In genomic region chr2:64023485-64024258, GRCh38 we compare ENCODE assay signal across 2 cellular contexts.
TF ChIP-seq lines count a peak whose summit lies in the region.

No MANE protein-coding gene starts in this region.

TF ChIP-seq in HCT116, 20 proteins besides CTCF, POLR2A, EP300 and RAD21:
- no peak for TF ChIP-seq YY1 (IDR thresholded peaks at IDR 0.05; ENCODE audit: extremely low read depth, insufficient replicate concordance, low read depth, low read length)
- TF ChIP-seq ELF1 (IDR thresholded peaks at IDR 0.05; ENCODE audit: borderline replicate concordance, low read depth) = no peak
- TF ChIP-seq SRF (IDR thresholded peaks at IDR 0.05; ENCODE audit: low read depth) = no peak
- TF ChIP-seq POLR2AphosphoS5 (IDR thresholded peaks at IDR 0.05; ENCODE audit: low read depth, low read length) = no peak
- TF ChIP-seq CBX3 (IDR thresholded peaks at IDR 0.05; ENCODE audit: low read depth) = no peak
- no peak for TF ChIP-seq TCF7L2 (IDR thresholded peaks at IDR 0.05; ENCODE audit: borderline replicate concordance, extremely low read depth, insufficient read depth, insufficient read length)
- no peak for TF ChIP-seq FOSL1 (IDR thresholded peaks at IDR 0.05; ENCODE audit: low read depth)
- no peak for TF ChIP-seq SIN3A (IDR thresholded peaks at IDR 0.05; ENCODE audit: low read depth)
- no peak for TF ChIP-seq ZFX (IDR thresholded peaks at IDR 0.05)
- no peak for TF ChIP-seq EZH2phosphoT487 (IDR thresholded peaks at IDR 0.05; ENCODE audit: borderline replicate concordance)
- TF ChIP-seq JUND (IDR thresholded peaks at IDR 0.05) = no peak
- no peak for TF ChIP-seq ZNF274 (IDR thresholded peaks at IDR 0.05; ENCODE audit: low read depth, low read length)
- TF ChIP-seq ZBTB33 (IDR thresholded peaks at IDR 0.05; ENCODE audit: extremely low read depth, insufficient replicate concordance, low read length) = no peak
- TF ChIP-seq EZH2 (IDR thresholded peaks at IDR 0.05) = no peak
- TF ChIP-seq MAX (IDR thresholded peaks at IDR 0.05) = no peak
- TF ChIP-seq REST (IDR thresholded peaks at IDR 0.05; ENCODE audit: low read depth) = no peak
- no peak for TF ChIP-seq CEBPB (IDR thresholded peaks at IDR 0.05; ENCODE audit: low read depth)

TF ChIP-seq in HepG2, 621 proteins besides CTCF, POLR2A, EP300 and RAD21 (continues in another document):
- TF ChIP-seq POLR2G (IDR thresholded peaks at IDR 0.05; ENCODE audit: low read depth, low read length) (peak; percentile 42; the same call in 1 of the 2 replicates), RNF219 (CRISPR knock-in tag; IDR thresholded peaks at IDR 0.05) (no peak), SIX1 (CRISPR knock-in tag; IDR thresholded peaks at IDR 0.05; ENCODE audit: borderline replicate concordance) (0 out of 2 replicates have a peak, but pooled peaks have one; percentile 4), KLF11 (CRISPR knock-in tag; IDR thresholded peaks at IDR 0.05) (0 out of 2 replicates have a peak, but pooled peaks have one; percentile 6), ZNF33B (CRISPR knock-in tag; IDR thresholded peaks at IDR 0.05) (peak; percentile 41; the same call in 1 of the 2 replicates), HOMEZ (CRISPR knock-in tag; IDR thresholded peaks at IDR 0.05; ENCODE audit: low read depth) (0 out of 2 replicates have a peak, but pooled peaks have one; percentile 1), ZNF251 (CRISPR knock-in tag; IDR thresholded peaks at IDR 0.05) (no peak), FOXK1 (CRISPR knock-in tag; IDR thresholded peaks at IDR 0.05; ENCODE audit: borderline replicate concordance, low read depth) (peak; percentile 37; the same call in 1 of the 2 replicates), XBP1 (CRISPR knock-in tag; IDR thresholded peaks at IDR 0.05) (no peak), STAT5B (CRISPR knock-in tag; IDR thresholded peaks at IDR 0.05) (no peak), TARDBP (CRISPR knock-in tag; IDR thresholded peaks at IDR 0.05) (no peak), STAG1 (CRISPR knock-in tag; IDR thresholded peaks at IDR 0.05) (no peak), SP140L (CRISPR knock-in tag; IDR thresholded peaks at IDR 0.05; ENCODE audit: borderline replicate concordance) (no peak), SMARCC2 (IDR thresholded peaks at IDR 0.05) (peak; percentile 18; the same call in 1 of the 2 replicates), ZFX (CRISPR knock-in tag; IDR thresholded peaks at IDR 0.05; ENCODE audit: low read depth) (0 out of 2 replicates have a peak, but pooled peaks have one; percentile 8), SALL1 (CRISPR knock-in tag; IDR thresholded peaks at IDR 0.05) (peak; percentile 44; the same call in 1 of the 2 replicates), ZBTB3 (CRISPR knock-in tag; IDR thresholded peaks at IDR 0.05; ENCODE audit: borderline replicate concordance, low read depth) (no peak), THRA (CRISPR knock-in tag; IDR thresholded peaks at IDR 0.05; ENCODE audit: borderline replicate concordance) (no peak), ZKSCAN1 (IDR thresholded peaks at IDR 0.05; ENCODE audit: low read length) (no peak), GATAD1 (CRISPR knock-in tag; IDR thresholded peaks at IDR 0.05) (no peak), ZNF674 (CRISPR knock-in tag; IDR thresholded peaks at IDR 0.05; ENCODE audit: low read depth) (no peak), AHR (CRISPR knock-in tag; IDR thresholded peaks at IDR 0.05) (no peak), RARG (CRISPR knock-in tag; IDR thresholded peaks at IDR 0.05; ENCODE audit: low read depth) (0 out of 2 replicates have a peak, but pooled peaks have one; percentile 72), SMAD3 (CRISPR knock-in tag; IDR thresholded peaks at IDR 0.05) (no peak), TEAD3 (CRISPR knock-in tag; optimal IDR thresholded peaks at IDR 0.05; ENCODE audit: borderline replicate concordance) (no peak), ZNF484 (CRISPR knock-in tag; IDR thresholded peaks at IDR 0.05; ENCODE audit: borderline replicate concordance, low read depth) (no peak), ZSCAN30 (CRISPR knock-in tag; IDR thresholded peaks at IDR 0.05) (no peak), MIXL1 (CRISPR knock-in tag; IDR thresholded peaks at IDR 0.05) (no peak; the same call in 1 of the 2 replicates), DPF2 (CRISPR knock-in tag; IDR thresholded peaks at IDR 0.05; ENCODE audit: borderline replicate concordance, low read depth) (0 out of 2 replicates have a peak, but pooled peaks have one; percentile 16), NFKB2 (CRISPR knock-in tag; IDR thresholded peaks at IDR 0.05; ENCODE audit: borderline replicate concordance) (no peak), MZF1 (CRISPR knock-in tag; IDR thresholded peaks at IDR 0.05; ENCODE audit: borderline replicate concordance) (no peak), TCF7L2 (IDR thresholded peaks at IDR 0.05; ENCODE audit: low read depth, low read length) (no peak; the same call in 1 of the 2 replicates), NCOA1 (CRISPR knock-in tag; IDR thresholded peaks at IDR 0.05) (no peak), NFRKB (IDR thresholded peaks at IDR 0.05) (no peak), TFAP4 (IDR thresholded peaks at IDR 0.05; ENCODE audit: borderline replicate concordance, low read depth) (peak; percentile 73; the same call in 1 of the 2 replicates), MAFF (IDR thresholded peaks at IDR 0.05; ENCODE audit: low read depth, low read length) (peak; percentile 51), ZNF441 (CRISPR knock-in tag; IDR thresholded peaks at IDR 0.05; ENCODE audit: borderline replicate concordance) (no peak), ZNF800 (CRISPR knock-in tag; IDR thresholded peaks at IDR 0.05) (no peak), HOXA3 (CRISPR knock-in tag; IDR thresholded peaks at IDR 0.05) (peak; percentile 11; the same call in 1 of the 2 replicates), MAFK (conservative IDR thresholded peaks at IDR 0.05 in 1 of 2, IDR thresholded peaks at IDR 0.05 in 1 of 2; ENCODE audit: low read length in 2 of 2) (peak; percentile 53 to 62; a peak in 3 of 4 replicates), ZNF414 (CRISPR knock-in tag; IDR thresholded peaks at IDR 0.05) (no peak), MLX (CRISPR knock-in tag; IDR thresholded peaks at IDR 0.05) (no peak), HBP1 (CRISPR knock-in tag; IDR thresholded peaks at IDR 0.05; ENCODE audit: low read depth) (no peak), ETV5 (CRISPR knock-in tag; IDR thresholded peaks at IDR 0.05; ENCODE audit: borderline replicate concordance) (no peak), HDAC2 (CRISPR knock-in tag; IDR thresholded peaks at IDR 0.05) (peak; percentile 0; the same call in 1 of the 2 replicates), CHCHD3 (CRISPR knock-in tag; IDR thresholded peaks at IDR 0.05) (no peak), RNF2 (conservative IDR thresholded peaks at IDR 0.05; ENCODE audit: low read depth) (no peak), ZNF773 (CRISPR knock-in tag; IDR thresholded peaks at IDR 0.05; ENCODE audit: borderline replicate concordance) (no peak), YY1 (IDR thresholded peaks at IDR 0.05; ENCODE audit: insufficient read depth, insufficient replicate concordance, low read depth, low read length) (peak; percentile 26), PRPF4 (IDR thresholded peaks at IDR 0.05; ENCODE audit: low read depth, low read length, poor library complexity, severe bottlenecking) (no peak), PCBP2 (optimal IDR thresholded peaks at IDR 0.05; ENCODE audit: low read depth, low read length, poor library complexity, severe bottlenecking) (no peak)
